1 cellular context compared by ENCODE assay signal in the genomic region with DNA sequence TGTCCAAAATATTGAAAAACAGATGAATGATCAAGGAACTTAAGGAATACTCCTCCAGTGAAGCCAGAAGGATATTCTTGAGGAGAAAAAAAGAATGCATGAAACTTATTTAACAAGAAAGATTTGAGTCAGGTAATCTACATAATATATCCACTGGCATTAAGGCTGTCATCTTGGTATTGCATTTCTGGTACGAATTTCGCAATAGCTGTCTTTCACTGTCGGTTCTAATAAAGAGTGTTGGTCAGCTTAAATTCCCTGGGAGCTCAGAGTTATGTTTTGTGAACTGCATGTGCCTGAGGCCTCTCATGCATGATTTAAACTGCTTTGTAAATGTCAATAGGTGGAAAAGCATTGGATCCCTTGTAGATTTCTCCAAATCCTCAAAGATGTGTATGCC.
TF ChIP-seq lines count a peak whose summit lies in the region.

No MANE protein-coding gene starts in this region.

TF ChIP-seq in K562, 482 proteins besides CTCF, POLR2A, EP300 and RAD21 (continued from another document):
- TF ChIP-seq THRA (IDR thresholded peaks at IDR 0.05) (no peak), CEBPG (CRISPR knock-in tag; IDR thresholded peaks at IDR 0.05) (no peak), CEBPG (tag; conservative IDR thresholded peaks at IDR 0.05 in 1 of 2, IDR thresholded peaks at IDR 0.05 in 1 of 2) (peak; percentile 76 to 98), ZNF212 (CRISPR knock-in tag; IDR thresholded peaks at IDR 0.05) (no peak), ZNF431 (CRISPR knock-in tag; IDR thresholded peaks at IDR 0.05) (no peak), SETDB1 (IDR thresholded peaks at IDR 0.05; ENCODE audit: low read length) (no peak)
- TF ChIP-seq, protein P1, sequence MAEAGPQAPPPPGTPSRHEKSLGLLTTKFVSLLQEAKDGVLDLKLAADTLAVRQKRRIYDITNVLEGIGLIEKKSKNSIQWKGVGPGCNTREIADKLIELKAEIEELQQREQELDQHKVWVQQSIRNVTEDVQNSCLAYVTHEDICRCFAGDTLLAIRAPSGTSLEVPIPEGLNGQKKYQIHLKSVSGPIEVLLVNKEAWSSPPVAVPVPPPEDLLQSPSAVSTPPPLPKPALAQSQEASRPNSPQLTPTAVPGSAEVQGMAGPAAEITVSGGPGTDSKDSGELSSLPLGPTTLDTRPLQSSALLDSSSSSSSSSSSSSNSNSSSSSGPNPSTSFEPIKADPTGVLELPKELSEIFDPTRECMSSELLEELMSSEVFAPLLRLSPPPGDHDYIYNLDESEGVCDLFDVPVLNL (CRISPR knock-in tag; IDR thresholded peaks at IDR 0.05; ENCODE audit: low read depth): no peak
